ENCODE assay signal across 10 cellular contexts in genomic region chr15:70328137-70329115, GRCh38.
DNase-seq lines count a peak whose midpoint lies in the region; ATAC-seq and TF ChIP-seq lines count a peak whose summit lies in the region.
"Had no signal": no experiment of that assay in that cellular context is flagged by ENCODE, and none has a peak within 500 bp of the region (broad histone marks: within the 10 kb centered on the region; RNA-seq: fewer than 3 reads in every experiment).

No MANE protein-coding gene starts in this region.

- H3K27ac ChIP-seq in BLaER1: peak overlapping the region; percentile 47; the same call in 1 of the 2 replicates
- peak overlapping the region in 2 of 5 donors; percentile 41 to 70 for H3K27ac ChIP-seq in adrenal gland

- TF ChIP-seq CTCF in adrenal gland (IDR thresholded peaks at IDR 0.05) (no peak), mucosa of descending colon (IDR thresholded peaks at IDR 0.05) (no peak)

- peaks cover 16% of the 10 kb centered on the region; the same call in 1 of the 2 replicates for H3K27me3 ChIP-seq in BLaER1
- H3K27me3 ChIP-seq in adrenal gland: no peaks in the 10 kb centered on the region

- H4K20me1 ChIP-seq in BLaER1: peaks cover 31% of the 10 kb centered on the region

- WGBS in adrenal gland, 4 donors: 46 to 57% (median 54%) methylated on average over 9 of the region's 9 CpGs

- TF ChIP-seq POLR2A in adrenal gland (IDR thresholded peaks at IDR 0.05): no peak

- H3K9me3 ChIP-seq in BLaER1 (peaks cover 8% of the 10 kb centered on the region), adrenal gland (replicated peaks in 1 of 3) (no peaks in the 10 kb centered on the region), mucosa of descending colon (no peaks in the 10 kb centered on the region)

- H3K4me1 ChIP-seq in BLaER1 (peaks cover 38% of the 10 kb centered on the region), adrenal gland (replicated peaks in 1 of 2) (peaks cover 0 to 24% of the 10 kb centered on the region in 2 donors), mucosa of descending colon (ENCODE audit: low read depth) (peaks cover 7% of the 10 kb centered on the region)

- no peaks in the 10 kb centered on the region for H3K36me3 ChIP-seq in BLaER1
- H3K36me3 ChIP-seq in adrenal gland (replicated peaks in 1 of 2): no peaks in the 10 kb centered on the region
- H3K36me3 ChIP-seq in mucosa of descending colon (ENCODE audit: low read depth): no peaks in the 10 kb centered on the region

- no peak overlapping the region for H3K9ac ChIP-seq in BLaER1

- DNase-seq in adrenal gland (peak in 4 of 7 donors; percentile 16 to 62 (median 40)), mucosa of descending colon (peak in 2 of 3 donors; percentile 40 to 61), NCI-H128 (lab: John Stamatoyannopoulos, UW; ENCODE audit: unreplicated experiment) (no peak), LoVo (ENCODE audit: low spot score) (no peak)
- DNase-seq: NK-92 treated with Interleukin-12 subunit alpha and Interleukin-12 subunit beta, amount 100 ng/mL, for 24 hours had no signal

- intact Hi-C loops in adrenal gland (cut with DNase I): no loop called here
- intact Hi-C loops in mucosa of descending colon (cut with DNase I, micrococcal nuclease): loop anchor here in 1 of 2 donors (10.0 kb wide), 1 partner anchor 234 kb away; the partner anchor contains the start of gene TLE3

- peak overlapping the region; percentile 94 for H3K4me2 ChIP-seq in BLaER1

- H3K4me3 ChIP-seq in BLaER1 (peak overlapping the region; percentile 45), adrenal gland (no peak overlapping the region), mucosa of descending colon (no peak overlapping the region)
- H3K4me3 ChIP-seq: skin epidermis had no signal

- ATAC-seq in HG03064 (IDR thresholded peaks at IDR 0.05; ENCODE audit: low read depth, unreplicated experiment) (peak; percentile 67), mucosa of descending colon (peak; percentile 66), HG03280 (IDR thresholded peaks at IDR 0.05; ENCODE audit: unreplicated experiment) (no peak), GM21390 (IDR thresholded peaks at IDR 0.05; ENCODE audit: unreplicated experiment) (no peak)

Comparison
In these comparisons a context has a peak if more than half of its experiments do, and no peak if none do; other contexts are left out.
1. ATAC-seq: peak in HG03064 (single experiment) and mucosa of descending colon (single experiment); none in HG03280 (single experiment) and GM21390 (single experiment).
2. DNase-seq: peak in adrenal gland (4 of 7) and mucosa of descending colon (2 of 3); none in NCI-H128 (single experiment) and LoVo (single experiment).